ENCODE assay signal across 17 cellular contexts in genomic region chr5:42798284-42799240, GRCh38. TPM values are rescaled to one million over a fixed set of nuclear protein-coding genes. Genes with fewer than 3 reads are reported as not detected.
"Had no signal": no experiment of that assay in that cellular context is flagged by ENCODE, and none has a peak within 500 bp of the region (broad histone marks: within the 10 kb centered on the region; RNA-seq: fewer than 3 reads in every experiment).

No MANE protein-coding gene starts in this region.

- H3K9me3 Mint-ChIP-seq: central memory CD8-positive, alpha-beta T cell had no signal

- H3K4me3 ChIP-seq: heart right ventricle, left ventricle myocardium inferior, testis, tibial nerve had no signal

- DNase-seq: cortex of kidney; effector memory CD4-positive, alpha-beta T cell; heart right ventricle; islet precursor cell; left ventricle myocardium inferior; mesendoderm; natural killer cell; posterior cingulate gyrus; small intestine; stimulated activated CD4-positive, alpha-beta T cell treated with anti-CD3 and anti-CD28 coated beads, Interleukin-12 subunit alpha, Interleukin-12 subunit beta, amount 100 ng/mL, for 4 hours; stimulated activated naive CD8-positive, alpha-beta T cell treated with anti-CD3 and anti-CD28 coated beads, Interleukin-15, Interleukin-2, amounts not matched to agents 100 U/mL and 50 U/mL, for 24 hours; testis had no signal

- H3K4me1 ChIP-seq: heart right ventricle, left ventricle myocardium inferior, testis, tibial nerve had no signal

- H3K36me3 Mint-ChIP-seq: natural killer cell had no signal

- H3K27ac Mint-ChIP-seq: natural killer cell had no signal

- H3K4me3 Mint-ChIP-seq: central memory CD8-positive, alpha-beta T cell; natural killer cell; neural crest cell had no signal

- ATAC-seq: esophagus mucosa; natural killer cell; stimulated activated naive CD8-positive, alpha-beta T cell treated with anti-CD3 and anti-CD28 coated beads, Interleukin-15, Interleukin-2, amounts not matched to agents 100 U/mL and 50 U/mL, for 24 hours had no signal

- H3K27ac ChIP-seq: heart right ventricle, left ventricle myocardium inferior, testis, tibial nerve had no signal

- H3K4me1 Mint-ChIP-seq: central memory CD8-positive, alpha-beta T cell; natural killer cell; neural crest cell had no signal

- H3K9me3 ChIP-seq: testis had no signal

- H3K27me3 Mint-ChIP-seq: central memory CD8-positive, alpha-beta T cell had no signal

- H3K27me3 ChIP-seq: heart right ventricle, testis, tibial nerve had no signal

RNA-seq across cellular contexts. Expression of gene CCDC152, which starts 41.9 kb away (rescaled TPM):
- total RNA-seq: esophagus mucosa, neural crest cell, osteocyte had no signal
